26 cellular contexts compared by ENCODE assay signal in genomic region chr15:100913961-100914360, GRCh38. TPM values are rescaled to one million over a fixed set of nuclear protein-coding genes. Genes with fewer than 3 reads are reported as not detected.
"Had no signal": no experiment of that assay in that cellular context is flagged by ENCODE, and none has a peak within 500 bp of the region (broad histone marks: within the 10 kb centered on the region; RNA-seq: fewer than 3 reads in every experiment).

No MANE protein-coding gene starts in this region.

- H3K4me1 ChIP-seq: parathyroid adenoma had no signal

- H3K27ac Mint-ChIP-seq: activated CD4-positive, alpha-beta memory T cell treated with anti-CD3 and anti-CD28 coated beads, Interleukin-2, amount 10 ng/mL, durations not matched to agents 7 days and 5 days; activated CD4-positive, alpha-beta T cell treated with anti-CD3 and anti-CD28 coated beads, Interleukin-2, amount 10 ng/mL, durations not matched to agents 7 days and 5 days; activated naive CD4-positive, alpha-beta T cell treated with anti-CD3 and anti-CD28 coated beads, Interleukin-2, amount 10 ng/mL, durations not matched to agents 7 days and 5 days; activated T-cell treated with anti-CD3 and anti-CD28 coated beads, Interleukin-2, amount 50 U/mL, for 24 hours; WTC11 had no signal

- H3K9me3 Mint-ChIP-seq: activated CD4-positive, alpha-beta memory T cell treated with anti-CD3 and anti-CD28 coated beads, Interleukin-2, amount 10 ng/mL, durations not matched to agents 7 days and 5 days; activated CD4-positive, alpha-beta T cell treated with anti-CD3 and anti-CD28 coated beads, Interleukin-2, amount 10 ng/mL, durations not matched to agents 7 days and 5 days; activated naive CD4-positive, alpha-beta T cell treated with anti-CD3 and anti-CD28 coated beads, Interleukin-2, amount 10 ng/mL, durations not matched to agents 7 days and 5 days; activated T-cell treated with anti-CD3 and anti-CD28 coated beads, Interleukin-2, amount 50 U/mL, for 24 hours had no signal

- H3K27me3 ChIP-seq: suprapubic skin, transverse colon had no signal

- H3K4me2 ChIP-seq: hepatocyte had no signal

- H3K36me3 Mint-ChIP-seq: activated naive CD4-positive, alpha-beta T cell treated with anti-CD3 and anti-CD28 coated beads, Interleukin-2, amount 10 ng/mL, durations not matched to agents 7 days and 5 days had no signal

- H3K27ac ChIP-seq: esophagus muscularis mucosa, hepatocyte, parathyroid adenoma, psoas muscle, spleen, suprapubic skin had no signal

- H3K9ac ChIP-seq: parathyroid adenoma had no signal

- H3K9me3 ChIP-seq: esophagus muscularis mucosa, suprapubic skin, transverse colon had no signal

- H2AFZ ChIP-seq: hepatocyte, parathyroid adenoma had no signal

- H3K4me3 ChIP-seq: esophagus muscularis mucosa, hepatocyte, psoas muscle, spleen, suprapubic skin, transverse colon had no signal

- H3K79me2 ChIP-seq: hepatocyte, parathyroid adenoma had no signal

- ATAC-seq: naive thymus-derived CD8-positive, alpha-beta T cell; psoas muscle; WTC11 had no signal

- DNase-seq: activated CD4-positive, alpha-beta memory T cell treated with anti-CD3 and anti-CD28 coated beads, Interleukin-2, amount 10 ng/mL, durations not matched to agents 7 days and 5 days; activated CD4-positive, alpha-beta T cell treated with anti-CD3 and anti-CD28 coated beads for 1 hour; activated CD4-positive, alpha-beta T cell treated with anti-CD3 and anti-CD28 coated beads, Interleukin-2, amount 10 ng/mL, durations not matched to agents 7 days and 5 days; activated CD8-positive, alpha-beta memory T cell treated with anti-CD3 and anti-CD28 coated beads, Interleukin-2, amount 50 U/mL, for 48 hours; activated gamma-delta T cell; activated naive CD4-positive, alpha-beta T cell treated with anti-CD3 and anti-CD28 coated beads, Interleukin-2, amount 10 ng/mL, durations not matched to agents 7 days and 5 days; activated T-cell treated with anti-CD3 and anti-CD28 coated beads, Interleukin-2, amount 50 U/mL, for 24 hours; amygdala; central memory CD4-positive, alpha-beta T cell; islet precursor cell; left cardiac atrium; midbrain; naive thymus-derived CD8-positive, alpha-beta T cell; nucleus accumbens; psoas muscle; spleen; stimulated activated naive CD4-positive, alpha-beta T cell; T-helper 2 cell; transverse colon had no signal

- H3K4me3 Mint-ChIP-seq: activated CD4-positive, alpha-beta memory T cell treated with anti-CD3 and anti-CD28 coated beads, Interleukin-2, amount 10 ng/mL, durations not matched to agents 7 days and 5 days; activated CD4-positive, alpha-beta T cell treated with anti-CD3 and anti-CD28 coated beads, Interleukin-2, amount 10 ng/mL, durations not matched to agents 7 days and 5 days; activated naive CD4-positive, alpha-beta T cell treated with anti-CD3 and anti-CD28 coated beads, Interleukin-2, amount 10 ng/mL, durations not matched to agents 7 days and 5 days; activated T-cell treated with anti-CD3 and anti-CD28 coated beads, Interleukin-2, amount 50 U/mL, for 24 hours; dendritic cell treated with granulocyte-macrophage colony-stimulating factor and Interleukin-4, amounts not matched to agents 40 ng/mL and 50 ng/mL, for 4 days; naive thymus-derived CD8-positive, alpha-beta T cell; neural crest cell; WTC11 had no signal

- H3K36me3 ChIP-seq: spleen, suprapubic skin, transverse colon had no signal

RNA-seq across cellular contexts. Expression of gene LRRK1, which starts 5.2 kb away (rescaled TPM):
- polyA plus RNA-seq: naive thymus-derived CD8-positive, alpha-beta T cell had no signal

RNA-seq across cellular contexts. Expression of gene ALDH1A3, which starts 34.3 kb away (rescaled TPM):
- total RNA-seq: activated CD4-positive, alpha-beta memory T cell treated with anti-CD3 and anti-CD28 coated beads, Interleukin-2, amount 10 ng/mL, durations not matched to agents 7 days and 5 days; activated CD4-positive, alpha-beta T cell treated with anti-CD3 and anti-CD28 coated beads, Interleukin-2, amount 10 ng/mL, durations not matched to agents 7 days and 5 days; naive thymus-derived CD8-positive, alpha-beta T cell had no signal
- polyA plus RNA-seq: naive thymus-derived CD8-positive, alpha-beta T cell had no signal
